In the genomic region with DNA sequence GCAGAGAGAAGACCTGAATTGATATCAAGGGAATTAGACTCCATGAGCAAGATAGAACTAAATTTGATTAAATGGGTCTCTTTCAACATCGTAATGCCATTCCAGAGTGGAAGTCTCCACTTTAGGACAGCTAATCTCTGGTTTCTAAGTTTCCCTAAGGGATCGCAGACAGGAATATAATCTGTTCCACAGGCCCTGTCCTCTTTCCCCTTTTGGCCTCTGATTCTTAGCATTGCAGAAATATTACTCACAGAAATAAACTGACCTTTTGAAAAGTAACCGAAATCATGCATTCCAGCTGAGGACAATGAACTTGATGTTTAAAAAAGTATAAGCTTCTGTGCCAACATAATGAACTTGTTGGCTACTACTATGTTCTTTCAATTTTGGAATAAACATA, we compare ENCODE assay signal across 22 cellular contexts.
DNase-seq lines count a peak whose midpoint lies in the region; ATAC-seq and TF ChIP-seq lines count a peak whose summit lies in the region.
"Had no signal": no experiment of that assay in that cellular context is flagged by ENCODE, and none has a peak within 500 bp of the region (broad histone marks: within the 10 kb centered on the region; RNA-seq: fewer than 3 reads in every experiment).

No MANE protein-coding gene starts in this region.

- no peak overlapping the region for H3K27ac Mint-ChIP-seq in CD14-positive monocyte
- H3K27ac Mint-ChIP-seq: activated CD4-positive, alpha-beta T cell treated with anti-CD3 and anti-CD28 coated beads, Interleukin-2, amount 10 ng/mL, durations not matched to agents 7 days and 5 days; activated T-helper 17 cell treated with anti-CD3 and anti-CD28 coated beads, Interleukin-2, amount 50 U/mL, for 72 hours; endodermal cell; GM23338 had no signal

- intact Hi-C loops in CD14-positive monocyte (cut with micrococcal nuclease): no loop called here

- ATAC-seq in left lobe of liver (peak; percentile 24), HG03378 (IDR thresholded peaks at IDR 0.05; ENCODE audit: unreplicated experiment) (no peak)
- ATAC-seq: activated T-helper 17 cell treated with anti-CD3 and anti-CD28 coated beads, Interleukin-2, amount 50 U/mL, for 72 hours; foreskin keratinocyte; GM23338 had no signal

- H3K9me3 Mint-ChIP-seq in CD14-positive monocyte: no peaks in the 10 kb centered on the region
- H3K9me3 Mint-ChIP-seq: activated CD4-positive, alpha-beta T cell treated with anti-CD3 and anti-CD28 coated beads, Interleukin-2, amount 10 ng/mL, durations not matched to agents 7 days and 5 days; activated naive CD8-positive, alpha-beta T cell treated with anti-CD3 and anti-CD28 coated beads, Interleukin-2, amount 10 ng/mL, durations not matched to agents 7 days and 5 days; activated T-helper 17 cell treated with anti-CD3 and anti-CD28 coated beads, Interleukin-2, amount 50 U/mL, for 72 hours; endodermal cell; GM23338; neural crest cell had no signal

- no peaks in the 10 kb centered on the region for H3K36me3 Mint-ChIP-seq in CD14-positive monocyte
- H3K36me3 Mint-ChIP-seq: activated naive CD8-positive, alpha-beta T cell treated with anti-CD3 and anti-CD28 coated beads, Interleukin-2, amount 10 ng/mL, durations not matched to agents 7 days and 5 days had no signal

- TF ChIP-seq CTCF in CD14-positive monocyte (IDR thresholded peaks at IDR 0.05): no peak

- H3K27me3 Mint-ChIP-seq in CD14-positive monocyte (ENCODE audit: low read depth in 3 of 3): peaks cover 2 to 5% (median 2%) of the 10 kb centered on the region in 3 donors
- H3K27me3 Mint-ChIP-seq: activated CD4-positive, alpha-beta T cell treated with anti-CD3 and anti-CD28 coated beads, Interleukin-2, amount 10 ng/mL, durations not matched to agents 7 days and 5 days; activated T-helper 17 cell treated with anti-CD3 and anti-CD28 coated beads, Interleukin-2, amount 50 U/mL, for 72 hours had no signal

- no peaks in the 10 kb centered on the region for H3K4me1 Mint-ChIP-seq in CD14-positive monocyte
- H3K4me1 Mint-ChIP-seq: activated naive CD8-positive, alpha-beta T cell treated with anti-CD3 and anti-CD28 coated beads, Interleukin-2, amount 10 ng/mL, durations not matched to agents 7 days and 5 days; endodermal cell; neural crest cell had no signal

- DNase-seq in AG20443 (ENCODE audit: low spot score): peak; percentile 61
- DNase-seq in HCEC 1CT: peak; percentile 77
- DNase-seq in dedifferentiated amniotic fluid mesenchymal stem cell (ENCODE audit: extremely low spot score): peak; percentile 49
- no peak for DNase-seq in left lobe of liver (ENCODE audit: low spot score)
- no peak for DNase-seq in CD14-positive monocyte (ENCODE audit: low spot score)
- DNase-seq in stimulated activated CD4-positive, alpha-beta T cell treated with anti-CD3 and anti-CD28 coated beads, Interleukin-4, amount 100 ng/mL, for 4 hours: no peak
- DNase-seq: activated CD4-positive, alpha-beta T cell treated with anti-CD3 and anti-CD28 coated beads, Interleukin-2, amount 10 ng/mL, durations not matched to agents 7 days and 5 days; activated naive CD8-positive, alpha-beta T cell treated with anti-CD3 and anti-CD28 coated beads, Interleukin-2, amount 10 ng/mL, durations not matched to agents 7 days and 5 days; brain microvascular endothelial cell; colonic mucosa; endodermal cell; foreskin keratinocyte; hippocampal formation; NCI-H146; NCI-H524 treated with DMSO at 0.1 percent for 48 hours; posterior cingulate gyrus; uterus; WERI-Rb-1 had no signal

- no peak overlapping the region for H3K4me3 Mint-ChIP-seq in CD14-positive monocyte
- H3K4me3 Mint-ChIP-seq: activated CD4-positive, alpha-beta T cell treated with anti-CD3 and anti-CD28 coated beads, Interleukin-2, amount 10 ng/mL, durations not matched to agents 7 days and 5 days; activated naive CD8-positive, alpha-beta T cell treated with anti-CD3 and anti-CD28 coated beads, Interleukin-2, amount 10 ng/mL, durations not matched to agents 7 days and 5 days; activated T-helper 17 cell treated with anti-CD3 and anti-CD28 coated beads, Interleukin-2, amount 50 U/mL, for 72 hours; endodermal cell; GM23338; neural crest cell had no signal

Comparison
In these comparisons a context has a peak if more than half of its experiments do, and no peak if none do; other contexts are left out.
1. DNase-seq: peak in AG20443 (single experiment), HCEC 1CT (single experiment) and dedifferentiated amniotic fluid mesenchymal stem cell (single experiment); none in left lobe of liver (single experiment), CD14-positive monocyte (single experiment) and stimulated activated CD4-positive, alpha-beta T cell treated with anti-CD3 and anti-CD28 coated beads, Interleukin-4, amount 100 ng/mL, for 4 hours (0 of 2).